Comparison of ENCODE assay signal across 1 cellular context in the genomic region with DNA sequence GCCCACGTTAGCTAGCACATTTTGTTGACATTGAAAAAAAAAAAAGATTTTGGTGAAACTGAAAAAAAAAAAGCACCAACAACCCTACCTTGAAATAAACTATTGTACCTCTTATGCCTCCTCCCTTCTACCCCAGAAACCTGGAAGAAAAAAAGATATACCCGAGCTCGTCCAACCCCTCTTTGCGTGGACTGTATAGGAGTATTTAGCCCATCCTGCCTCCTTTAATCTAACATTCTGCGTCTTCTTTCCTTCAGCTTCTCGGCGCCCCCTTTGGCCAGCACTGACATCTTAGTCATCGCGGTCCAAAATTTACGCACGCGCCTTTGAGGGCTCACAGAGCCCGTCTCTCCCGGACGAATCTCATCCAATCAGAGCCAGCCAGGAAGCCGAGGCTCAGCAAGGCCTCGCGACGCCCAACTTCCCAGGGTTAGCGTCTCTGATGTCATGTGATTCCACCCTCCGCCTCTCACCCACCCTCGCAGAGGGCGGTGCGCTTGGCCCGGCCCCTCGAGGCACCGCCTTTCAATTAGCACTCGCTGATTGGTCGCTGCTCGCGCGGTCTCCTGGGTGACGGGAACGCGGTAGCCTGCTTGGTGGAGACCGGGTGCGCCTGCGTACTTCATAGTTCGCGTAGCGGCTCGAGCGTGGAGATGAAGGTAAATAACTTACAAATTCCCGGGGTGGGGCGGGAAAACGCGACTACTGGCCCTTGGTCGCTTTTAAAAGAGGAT.
TF ChIP-seq lines count a peak whose summit lies in the region.

A gene (plus strand): TSS at position 625 of the 734 bp plus-strand sequence. CDS start 29 bp downstream, at position 654.

TF ChIP-seq in HepG2, 621 proteins besides CTCF, POLR2A, EP300 and RAD21 (continued from another document and continues in another):
- TF ChIP-seq THAP11 (CRISPR knock-in tag; IDR thresholded peaks at IDR 0.05) (peak; percentile 73), NFYB (CRISPR knock-in tag; IDR thresholded peaks at IDR 0.05) (peak; percentile 79), ZNF143 (CRISPR knock-in tag; IDR thresholded peaks at IDR 0.05) (peak; percentile 46), ZSCAN9 (CRISPR knock-in tag; IDR thresholded peaks at IDR 0.05; ENCODE audit: borderline replicate concordance) (peak; percentile 52; the same call in 1 of the 2 replicates), CCDC6 (CRISPR knock-in tag; IDR thresholded peaks at IDR 0.05) (0 out of 2 replicates have a peak, but pooled peaks have one; percentile 47), DMAP1 (CRISPR knock-in tag; IDR thresholded peaks at IDR 0.05) (0 out of 2 replicates have a peak, but pooled peaks have one; percentile 8), RBAK (CRISPR knock-in tag; IDR thresholded peaks at IDR 0.05) (no peak), KMT2B (CRISPR knock-in tag; IDR thresholded peaks at IDR 0.05) (peak; percentile 66; the same call in 1 of the 2 replicates), TSC22D2 (CRISPR knock-in tag; IDR thresholded peaks at IDR 0.05; ENCODE audit: borderline replicate concordance) (no peak), HDAC1 (CRISPR knock-in tag; IDR thresholded peaks at IDR 0.05) (peak; percentile 76), PHF20 (CRISPR knock-in tag; IDR thresholded peaks at IDR 0.05) (peak; percentile 70), ZNF605 (CRISPR knock-in tag; IDR thresholded peaks at IDR 0.05) (no peak), NFKBIZ (CRISPR knock-in tag; IDR thresholded peaks at IDR 0.05) (0 out of 2 replicates have a peak, but pooled peaks have one; percentile 17), ZNF17 (CRISPR knock-in tag; IDR thresholded peaks at IDR 0.05) (no peak), TBX2 (CRISPR knock-in tag; IDR thresholded peaks at IDR 0.05; ENCODE audit: borderline replicate concordance) (peak; percentile 69), RNF2 (conservative IDR thresholded peaks at IDR 0.05; ENCODE audit: low read depth) (0 out of 2 replicates have a peak, but pooled peaks have one; percentile 29), NCOA5 (CRISPR knock-in tag; IDR thresholded peaks at IDR 0.05) (no peak), MXI1 (IDR thresholded peaks at IDR 0.05; ENCODE audit: borderline replicate concordance, low read depth, low read length) (peak; percentile 95), GATAD1 (CRISPR knock-in tag; IDR thresholded peaks at IDR 0.05) (peak; percentile 76), ZFP36L2 (CRISPR knock-in tag; IDR thresholded peaks at IDR 0.05) (no peak), MAFG (CRISPR knock-in tag; IDR thresholded peaks at IDR 0.05) (no peak), PHF8 (CRISPR knock-in tag; IDR thresholded peaks at IDR 0.05) (peak; percentile 21; the same call in 1 of the 2 replicates), SMAD3 (CRISPR knock-in tag; IDR thresholded peaks at IDR 0.05) (no peak), TCF12 (IDR thresholded peaks at IDR 0.05) (no peak), TCF12 (CRISPR knock-in tag; IDR thresholded peaks at IDR 0.05) (no peak), ZNF20 (CRISPR knock-in tag; IDR thresholded peaks at IDR 0.05) (no peak), ZNF549 (CRISPR knock-in tag; IDR thresholded peaks at IDR 0.05) (no peak), CREB1 (IDR thresholded peaks at IDR 0.05) (peak; percentile 79), CREB1 (CRISPR knock-in tag; IDR thresholded peaks at IDR 0.05) (peak; percentile 73), RXRB (CRISPR knock-in tag; IDR thresholded peaks at IDR 0.05; ENCODE audit: borderline replicate concordance) (0 out of 2 replicates have a peak, but pooled peaks have one; percentile 12), HNF4G (IDR thresholded peaks at IDR 0.05; ENCODE audit: borderline replicate concordance, low read depth, low read length) (no peak), HNF4G (CRISPR knock-in tag; IDR thresholded peaks at IDR 0.05; ENCODE audit: borderline replicate concordance, low read depth) (no peak), BHLHE40 (IDR thresholded peaks at IDR 0.05; ENCODE audit: low read length) (no peak), RCOR2 (CRISPR knock-in tag; IDR thresholded peaks at IDR 0.05) (0 out of 2 replicates have a peak, but pooled peaks have one; percentile 25), ZBTB38 (CRISPR knock-in tag; IDR thresholded peaks at IDR 0.05) (0 out of 2 replicates have a peak, but pooled peaks have one; percentile 19), ZBTB7A (CRISPR knock-in tag; IDR thresholded peaks at IDR 0.05) (no peak), CAMTA2 (CRISPR knock-in tag; IDR thresholded peaks at IDR 0.05; ENCODE audit: borderline replicate concordance) (no peak), ZNF224 (CRISPR knock-in tag; IDR thresholded peaks at IDR 0.05) (no peak)
- TF ChIP-seq, protein P1, sequence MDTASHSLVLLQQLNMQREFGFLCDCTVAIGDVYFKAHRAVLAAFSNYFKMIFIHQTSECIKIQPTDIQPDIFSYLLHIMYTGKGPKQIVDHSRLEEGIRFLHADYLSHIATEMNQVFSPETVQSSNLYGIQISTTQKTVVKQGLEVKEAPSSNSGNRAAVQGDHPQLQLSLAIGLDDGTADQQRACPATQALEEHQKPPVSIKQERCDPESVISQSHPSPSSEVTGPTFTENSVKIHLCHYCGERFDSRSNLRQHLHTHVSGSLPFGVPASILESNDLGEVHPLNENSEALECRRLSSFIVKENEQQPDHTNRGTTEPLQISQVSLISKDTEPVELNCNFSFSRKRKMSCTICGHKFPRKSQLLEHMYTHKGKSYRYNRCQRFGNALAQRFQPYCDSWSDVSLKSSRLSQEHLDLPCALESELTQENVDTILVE (CRISPR knock-in tag; IDR thresholded peaks at IDR 0.05) = 0 out of 2 replicates have a peak, but pooled peaks have one; percentile 8
- TF ChIP-seq, protein P2, sequence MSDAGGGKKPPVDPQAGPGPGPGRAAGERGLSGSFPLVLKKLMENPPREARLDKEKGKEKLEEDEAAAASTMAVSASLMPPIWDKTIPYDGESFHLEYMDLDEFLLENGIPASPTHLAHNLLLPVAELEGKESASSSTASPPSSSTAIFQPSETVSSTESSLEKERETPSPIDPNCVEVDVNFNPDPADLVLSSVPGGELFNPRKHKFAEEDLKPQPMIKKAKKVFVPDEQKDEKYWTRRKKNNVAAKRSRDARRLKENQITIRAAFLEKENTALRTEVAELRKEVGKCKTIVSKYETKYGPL (CRISPR knock-in tag; IDR thresholded peaks at IDR 0.05) = no peak
- TF ChIP-seq, protein P3, sequence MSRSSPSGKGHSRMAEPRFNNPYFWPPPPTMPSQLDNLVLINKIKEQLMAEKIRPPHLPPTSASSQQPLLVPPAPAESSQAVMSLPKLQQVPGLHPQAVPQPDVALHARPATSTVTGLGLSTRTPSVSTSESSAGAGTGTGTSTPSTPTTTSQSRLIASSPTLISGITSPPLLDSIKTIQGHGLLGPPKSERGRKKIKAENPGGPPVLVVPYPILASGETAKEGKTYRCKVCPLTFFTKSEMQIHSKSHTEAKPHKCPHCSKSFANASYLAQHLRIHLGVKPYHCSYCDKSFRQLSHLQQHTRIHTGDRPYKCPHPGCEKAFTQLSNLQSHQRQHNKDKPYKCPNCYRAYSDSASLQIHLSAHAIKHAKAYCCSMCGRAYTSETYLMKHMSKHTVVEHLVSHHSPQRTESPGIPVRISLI (CRISPR knock-in tag; IDR thresholded peaks at IDR 0.05; ENCODE audit: borderline replicate concordance) = peak; percentile 70; the same call in 1 of the 2 replicates
- TF ChIP-seq, protein P4, sequence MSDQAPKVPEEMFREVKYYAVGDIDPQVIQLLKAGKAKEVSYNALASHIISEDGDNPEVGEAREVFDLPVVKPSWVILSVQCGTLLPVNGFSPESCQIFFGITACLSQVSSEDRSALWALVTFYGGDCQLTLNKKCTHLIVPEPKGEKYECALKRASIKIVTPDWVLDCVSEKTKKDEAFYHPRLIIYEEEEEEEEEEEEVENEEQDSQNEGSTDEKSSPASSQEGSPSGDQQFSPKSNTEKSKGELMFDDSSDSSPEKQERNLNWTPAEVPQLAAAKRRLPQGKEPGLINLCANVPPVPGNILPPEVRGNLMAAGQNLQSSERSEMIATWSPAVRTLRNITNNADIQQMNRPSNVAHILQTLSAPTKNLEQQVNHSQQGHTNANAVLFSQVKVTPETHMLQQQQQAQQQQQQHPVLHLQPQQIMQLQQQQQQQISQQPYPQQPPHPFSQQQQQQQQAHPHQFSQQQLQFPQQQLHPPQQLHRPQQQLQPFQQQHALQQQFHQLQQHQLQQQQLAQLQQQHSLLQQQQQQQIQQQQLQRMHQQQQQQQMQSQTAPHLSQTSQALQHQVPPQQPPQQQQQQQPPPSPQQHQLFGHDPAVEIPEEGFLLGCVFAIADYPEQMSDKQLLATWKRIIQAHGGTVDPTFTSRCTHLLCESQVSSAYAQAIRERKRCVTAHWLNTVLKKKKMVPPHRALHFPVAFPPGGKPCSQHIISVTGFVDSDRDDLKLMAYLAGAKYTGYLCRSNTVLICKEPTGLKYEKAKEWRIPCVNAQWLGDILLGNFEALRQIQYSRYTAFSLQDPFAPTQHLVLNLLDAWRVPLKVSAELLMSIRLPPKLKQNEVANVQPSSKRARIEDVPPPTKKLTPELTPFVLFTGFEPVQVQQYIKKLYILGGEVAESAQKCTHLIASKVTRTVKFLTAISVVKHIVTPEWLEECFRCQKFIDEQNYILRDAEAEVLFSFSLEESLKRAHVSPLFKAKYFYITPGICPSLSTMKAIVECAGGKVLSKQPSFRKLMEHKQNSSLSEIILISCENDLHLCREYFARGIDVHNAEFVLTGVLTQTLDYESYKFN (CRISPR knock-in tag; conservative IDR thresholded peaks at IDR 0.05) = no peak; the same call in 1 of the 2 replicates
- TF ChIP-seq, protein P5, sequence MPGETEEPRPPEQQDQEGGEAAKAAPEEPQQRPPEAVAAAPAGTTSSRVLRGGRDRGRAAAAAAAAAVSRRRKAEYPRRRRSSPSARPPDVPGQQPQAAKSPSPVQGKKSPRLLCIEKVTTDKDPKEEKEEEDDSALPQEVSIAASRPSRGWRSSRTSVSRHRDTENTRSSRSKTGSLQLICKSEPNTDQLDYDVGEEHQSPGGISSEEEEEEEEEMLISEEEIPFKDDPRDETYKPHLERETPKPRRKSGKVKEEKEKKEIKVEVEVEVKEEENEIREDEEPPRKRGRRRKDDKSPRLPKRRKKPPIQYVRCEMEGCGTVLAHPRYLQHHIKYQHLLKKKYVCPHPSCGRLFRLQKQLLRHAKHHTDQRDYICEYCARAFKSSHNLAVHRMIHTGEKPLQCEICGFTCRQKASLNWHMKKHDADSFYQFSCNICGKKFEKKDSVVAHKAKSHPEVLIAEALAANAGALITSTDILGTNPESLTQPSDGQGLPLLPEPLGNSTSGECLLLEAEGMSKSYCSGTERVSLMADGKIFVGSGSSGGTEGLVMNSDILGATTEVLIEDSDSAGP (CRISPR knock-in tag; IDR thresholded peaks at IDR 0.05; ENCODE audit: borderline replicate concordance) = peak; percentile 20; the same call in 1 of the 2 replicates
- TF ChIP-seq, protein P6, sequence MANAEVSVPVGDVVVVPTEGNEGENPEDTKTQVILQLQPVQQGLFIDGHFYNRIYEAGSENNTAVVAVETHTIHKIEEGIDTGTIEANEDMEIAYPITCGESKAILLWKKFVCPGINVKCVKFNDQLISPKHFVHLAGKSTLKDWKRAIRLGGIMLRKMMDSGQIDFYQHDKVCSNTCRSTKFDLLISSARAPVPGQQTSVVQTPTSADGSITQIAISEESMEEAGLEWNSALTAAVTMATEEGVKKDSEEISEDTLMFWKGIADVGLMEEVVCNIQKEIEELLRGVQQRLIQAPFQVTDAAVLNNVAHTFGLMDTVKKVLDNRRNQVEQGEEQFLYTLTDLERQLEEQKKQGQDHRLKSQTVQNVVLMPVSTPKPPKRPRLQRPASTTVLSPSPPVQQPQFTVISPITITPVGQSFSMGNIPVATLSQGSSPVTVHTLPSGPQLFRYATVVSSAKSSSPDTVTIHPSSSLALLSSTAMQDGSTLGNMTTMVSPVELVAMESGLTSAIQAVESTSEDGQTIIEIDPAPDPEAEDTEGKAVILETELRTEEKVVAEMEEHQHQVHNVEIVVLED (CRISPR knock-in tag; IDR thresholded peaks at IDR 0.05; ENCODE audit: borderline replicate concordance) = peak; percentile 63; the same call in 1 of the 2 replicates
- TF ChIP-seq, protein P7, sequence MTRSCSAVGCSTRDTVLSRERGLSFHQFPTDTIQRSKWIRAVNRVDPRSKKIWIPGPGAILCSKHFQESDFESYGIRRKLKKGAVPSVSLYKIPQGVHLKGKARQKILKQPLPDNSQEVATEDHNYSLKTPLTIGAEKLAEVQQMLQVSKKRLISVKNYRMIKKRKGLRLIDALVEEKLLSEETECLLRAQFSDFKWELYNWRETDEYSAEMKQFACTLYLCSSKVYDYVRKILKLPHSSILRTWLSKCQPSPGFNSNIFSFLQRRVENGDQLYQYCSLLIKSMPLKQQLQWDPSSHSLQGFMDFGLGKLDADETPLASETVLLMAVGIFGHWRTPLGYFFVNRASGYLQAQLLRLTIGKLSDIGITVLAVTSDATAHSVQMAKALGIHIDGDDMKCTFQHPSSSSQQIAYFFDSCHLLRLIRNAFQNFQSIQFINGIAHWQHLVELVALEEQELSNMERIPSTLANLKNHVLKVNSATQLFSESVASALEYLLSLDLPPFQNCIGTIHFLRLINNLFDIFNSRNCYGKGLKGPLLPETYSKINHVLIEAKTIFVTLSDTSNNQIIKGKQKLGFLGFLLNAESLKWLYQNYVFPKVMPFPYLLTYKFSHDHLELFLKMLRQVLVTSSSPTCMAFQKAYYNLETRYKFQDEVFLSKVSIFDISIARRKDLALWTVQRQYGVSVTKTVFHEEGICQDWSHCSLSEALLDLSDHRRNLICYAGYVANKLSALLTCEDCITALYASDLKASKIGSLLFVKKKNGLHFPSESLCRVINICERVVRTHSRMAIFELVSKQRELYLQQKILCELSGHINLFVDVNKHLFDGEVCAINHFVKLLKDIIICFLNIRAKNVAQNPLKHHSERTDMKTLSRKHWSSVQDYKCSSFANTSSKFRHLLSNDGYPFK (CRISPR knock-in tag; IDR thresholded peaks at IDR 0.05; ENCODE audit: borderline replicate concordance) = peak; percentile 77; the same call in 1 of the 2 replicates
- TF ChIP-seq, protein P8, sequence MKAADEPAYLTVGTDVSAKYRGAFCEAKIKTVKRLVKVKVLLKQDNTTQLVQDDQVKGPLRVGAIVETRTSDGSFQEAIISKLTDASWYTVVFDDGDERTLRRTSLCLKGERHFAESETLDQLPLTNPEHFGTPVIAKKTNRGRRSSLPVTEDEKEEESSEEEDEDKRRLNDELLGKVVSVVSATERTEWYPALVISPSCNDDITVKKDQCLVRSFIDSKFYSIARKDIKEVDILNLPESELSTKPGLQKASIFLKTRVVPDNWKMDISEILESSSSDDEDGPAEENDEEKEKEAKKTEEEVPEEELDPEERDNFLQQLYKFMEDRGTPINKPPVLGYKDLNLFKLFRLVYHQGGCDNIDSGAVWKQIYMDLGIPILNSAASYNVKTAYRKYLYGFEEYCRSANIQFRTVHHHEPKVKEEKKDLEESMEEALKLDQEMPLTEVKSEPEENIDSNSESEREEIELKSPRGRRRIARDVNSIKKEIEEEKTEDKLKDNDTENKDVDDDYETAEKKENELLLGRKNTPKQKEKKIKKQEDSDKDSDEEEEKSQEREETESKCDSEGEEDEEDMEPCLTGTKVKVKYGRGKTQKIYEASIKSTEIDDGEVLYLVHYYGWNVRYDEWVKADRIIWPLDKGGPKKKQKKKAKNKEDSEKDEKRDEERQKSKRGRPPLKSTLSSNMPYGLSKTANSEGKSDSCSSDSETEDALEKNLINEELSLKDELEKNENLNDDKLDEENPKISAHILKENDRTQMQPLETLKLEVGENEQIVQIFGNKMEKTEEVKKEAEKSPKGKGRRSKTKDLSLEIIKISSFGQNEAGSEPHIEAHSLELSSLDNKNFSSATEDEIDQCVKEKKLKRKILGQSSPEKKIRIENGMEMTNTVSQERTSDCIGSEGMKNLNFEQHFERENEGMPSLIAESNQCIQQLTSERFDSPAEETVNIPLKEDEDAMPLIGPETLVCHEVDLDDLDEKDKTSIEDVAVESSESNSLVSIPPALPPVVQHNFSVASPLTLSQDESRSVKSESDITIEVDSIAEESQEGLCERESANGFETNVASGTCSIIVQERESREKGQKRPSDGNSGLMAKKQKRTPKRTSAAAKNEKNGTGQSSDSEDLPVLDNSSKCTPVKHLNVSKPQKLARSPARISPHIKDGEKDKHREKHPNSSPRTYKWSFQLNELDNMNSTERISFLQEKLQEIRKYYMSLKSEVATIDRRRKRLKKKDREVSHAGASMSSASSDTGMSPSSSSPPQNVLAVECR (CRISPR knock-in tag; IDR thresholded peaks at IDR 0.05; ENCODE audit: borderline replicate concordance) = peak; percentile 90; the same call in 1 of the 2 replicates
